Comparison of ENCODE assay signal across 7 cellular contexts in the genomic region with DNA sequence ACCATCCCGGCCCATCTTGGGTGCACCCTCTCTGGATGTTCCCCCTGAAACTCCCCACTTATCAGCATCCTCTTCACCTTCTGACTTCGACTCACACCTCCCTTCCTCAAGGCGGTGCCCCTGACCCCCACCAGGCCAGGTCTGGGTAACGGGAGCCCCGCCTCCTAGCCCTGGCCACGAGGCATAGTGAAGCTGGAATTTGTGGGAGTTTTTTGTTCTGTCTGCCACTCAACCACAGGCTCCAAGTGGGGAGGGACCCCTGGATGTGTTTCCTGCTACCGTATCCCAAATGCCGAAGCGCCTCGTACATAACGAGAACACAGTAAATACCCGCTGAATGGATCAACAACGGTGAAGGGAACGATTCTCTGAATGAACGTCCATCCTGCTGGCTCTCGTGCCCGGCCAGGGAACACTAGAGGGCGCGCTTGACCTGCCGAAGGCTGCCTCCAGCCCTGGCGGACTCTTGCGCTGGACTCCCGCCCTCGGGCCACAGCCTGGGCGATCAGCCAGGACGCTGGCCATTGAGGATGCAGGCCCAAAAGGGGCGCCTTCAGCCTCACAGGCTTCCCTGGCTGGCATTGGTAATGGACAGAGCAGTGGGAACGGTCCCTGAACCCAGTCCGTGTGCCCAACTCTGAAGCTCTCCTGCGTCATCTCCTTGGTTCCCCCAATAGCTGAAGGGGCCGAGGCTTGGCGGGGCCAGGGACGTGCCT. TPM values are rescaled to one million over a fixed set of nuclear protein-coding genes. Genes with fewer than 3 reads are reported as not detected.
A peak's percentile ranks its signal among the peaks of the same experiment; 100 is the strongest.
DNase-seq lines count a peak whose midpoint lies in the region; TF ChIP-seq lines count a peak whose summit lies in the region.

No MANE protein-coding gene starts in this region.

- H3K36me3 ChIP-seq in ovary = no peaks in the 10 kb centered on the region

- H3K9me3 Mint-ChIP-seq in glutamatergic neuron (ENCODE audit: unreplicated experiment) (peaks cover 5% of the 10 kb centered on the region), type B pancreatic cell (peaks cover 6% of the 10 kb centered on the region)

- intact Hi-C loops in ovary (cut with DNase I) = loop anchor here (5.0 to 10.0 kb wide), 3 partner anchors 175 to 275 kb away; no protein-coding TSS in a partner anchor

- no peak for TF ChIP-seq EP300 in ovary (IDR thresholded peaks at IDR 0.05)

- peak; percentile 93 for TF ChIP-seq CTCF in GM12864 (IDR thresholded peaks at IDR 0.05; ENCODE audit: low read depth, low read length, missing control alignments)
- TF ChIP-seq CTCF in glutamatergic neuron (IDR thresholded peaks at IDR 0.05; ENCODE audit: partially characterized antibody, unreplicated experiment) = peak; percentile 87
- peak in 2 of 3 donors; percentile 45 to 68 for TF ChIP-seq CTCF in ovary (IDR thresholded peaks at IDR 0.05)
- TF ChIP-seq CTCF in type B pancreatic cell (conservative IDR thresholded peaks at IDR 0.05) = peak; percentile 98

- H3K4me3 Mint-ChIP-seq in glutamatergic neuron (ENCODE audit: unreplicated experiment) = no peak overlapping the region
- no peak overlapping the region for H3K4me3 Mint-ChIP-seq in type B pancreatic cell

- H3K36me3 Mint-ChIP-seq in glutamatergic neuron (ENCODE audit: unreplicated experiment) = peaks cover 12% of the 10 kb centered on the region
- no peaks in the 10 kb centered on the region for H3K36me3 Mint-ChIP-seq in type B pancreatic cell

- H3K9me3 ChIP-seq in ovary = no peaks in the 10 kb centered on the region

- TF ChIP-seq POLR2A in ovary (IDR thresholded peaks at IDR 0.05) = no peak

- no peak overlapping the region for H3K27ac ChIP-seq in ovary

- H3K4me1 Mint-ChIP-seq in glutamatergic neuron (ENCODE audit: low read depth, unreplicated experiment) = peaks cover 5% of the 10 kb centered on the region
- H3K4me1 Mint-ChIP-seq in type B pancreatic cell (ENCODE audit: unreplicated experiment) = peaks cover 19% of the 10 kb centered on the region

- WGBS in ovary, 3 donors = 16 to 18% (median 17%) methylated on average over 33 of the region's 33 CpGs

- H3K27me3 Mint-ChIP-seq in glutamatergic neuron (ENCODE audit: unreplicated experiment) (peaks cover 9% of the 10 kb centered on the region), type B pancreatic cell (peaks cover 28% of the 10 kb centered on the region)

- no peak for DNase-seq in GM12864 (ENCODE audit: low read depth)
- peak; percentile 0 for DNase-seq in HS-5 (ENCODE audit: low read depth)
- peak; percentile 10 for DNase-seq in SHP77 treated with DMSO at 0.1 percent for 48 hours (lab: John Stamatoyannopoulos, UW)
- peak in 3 of 4 experiments; percentile 28 to 50 (median 31) for DNase-seq in activated naive CD4-positive, alpha-beta T cell (lab: John Stamatoyannopoulos, UW)
- DNase-seq in glutamatergic neuron = peak; percentile 97
- peak; percentile 68 to 94 (median 78) for DNase-seq in ovary
- peak; percentile 91 for DNase-seq in type B pancreatic cell (ENCODE audit: extremely low spot score, unreplicated experiment)

- no peaks in the 10 kb centered on the region for H3K27me3 ChIP-seq in ovary

- no peaks in the 10 kb centered on the region for H3K4me1 ChIP-seq in ovary (ENCODE audit: insufficient read depth)

- H3K27ac Mint-ChIP-seq in glutamatergic neuron (ENCODE audit: unreplicated experiment) = no peak overlapping the region
- peak overlapping the region; percentile 41 for H3K27ac Mint-ChIP-seq in type B pancreatic cell

- no peak overlapping the region for H3K4me3 ChIP-seq in GM12864 (ENCODE audit: low read depth, low read length)
- H3K4me3 ChIP-seq in ovary = no peak overlapping the region

RNA-seq across cellular contexts. Expression of a gene that starts 47.3 kb away (rescaled TPM):
- 89.7 TPM for total RNA-seq in glutamatergic neuron (ENCODE audit: unreplicated experiment)
- total RNA-seq in ovary = 10 to 100 TPM; 41.7 to 93.3 (median 62.7) TPM
- polyA plus RNA-seq in ovary = 10 to 100 TPM; 31.8 to 46.8 TPM
- 52.7 and 76.2 TPM in 2 replicates for total RNA-seq in type B pancreatic cell (ENCODE audit: low replicate concordance)
